In genomic region chr16:19900590-19900989, GRCh38 we compare ENCODE assay signal across 1 cellular context.
TF ChIP-seq lines count a peak whose summit lies in the region.

No MANE protein-coding gene starts in this region.

TF ChIP-seq in HCT116, 20 proteins besides CTCF, POLR2A, EP300 and RAD21 (continued from another document):
- TF ChIP-seq REST (IDR thresholded peaks at IDR 0.05; ENCODE audit: low read depth) (no peak), ATF3 (IDR thresholded peaks at IDR 0.05) (no peak), FOSL1 (IDR thresholded peaks at IDR 0.05; ENCODE audit: low read depth) (no peak), SRF (IDR thresholded peaks at IDR 0.05; ENCODE audit: low read depth) (no peak), ZNF274 (IDR thresholded peaks at IDR 0.05; ENCODE audit: low read depth, low read length) (no peak), TCF7L2 (IDR thresholded peaks at IDR 0.05; ENCODE audit: borderline replicate concordance, extremely low read depth, insufficient read depth, insufficient read length) (no peak), POLR2AphosphoS5 (IDR thresholded peaks at IDR 0.05; ENCODE audit: low read depth, low read length) (no peak), SIN3A (IDR thresholded peaks at IDR 0.05; ENCODE audit: low read depth) (no peak), EZH2phosphoT487 (IDR thresholded peaks at IDR 0.05; ENCODE audit: borderline replicate concordance) (no peak)
TF ChIP-seq in HCT116: peak in this region for 0.
